8 cellular contexts compared by ENCODE assay signal in genomic region chr19:11195169-11195568, GRCh38. TPM values are rescaled to one million over a fixed set of nuclear protein-coding genes. Genes with fewer than 3 reads are reported as not detected.
DNase-seq lines count a peak whose midpoint lies in the region; ATAC-seq and TF ChIP-seq lines count a peak whose summit lies in the region.

No MANE protein-coding gene starts in this region.

- H3K9me3 ChIP-seq in BLaER1 treated with 17β-estradiol and CSF1 and Interleukin-3, amounts not matched to agents 10 nM and 100 nM (replicated peaks in 1 of 11) = peaks cover 0 to 8% (median 0%) of the 10 kb centered on the region in 11 experiments; a peak in 4 of 22 replicates
- no peaks in the 10 kb centered on the region for H3K9me3 ChIP-seq in fibroblast of lung (ENCODE audit: control insufficient read depth, insufficient read depth, low read depth, low read length)

- H3K27me3 Mint-ChIP-seq in WTC11 (ENCODE audit: low read depth) = no peaks in the 10 kb centered on the region

- POLR2A ChIA-PET in RWPE1 (lab: Yijun Ruan, JAX; ENCODE audit: low non-redundant PET) = no interaction called here
- POLR2A ChIA-PET in WTC11 (lab: Charles Lee) = no interaction called here

- peak overlapping the region; percentile 92 to 99 (median 96) for H3K4me2 ChIP-seq in BLaER1 treated with 17β-estradiol and CSF1 and Interleukin-3, amounts not matched to agents 10 nM and 100 nM
- H3K4me2 ChIP-seq in fibroblast of lung (ENCODE audit: extremely low read depth, insufficient read depth, low read length) = peak overlapping the region; percentile 96

- peaks cover 67 to 86% (median 80%) of the 10 kb centered on the region in 10 experiments for H3K4me1 ChIP-seq in BLaER1 treated with 17β-estradiol and CSF1 and Interleukin-3, amounts not matched to agents 10 nM and 100 nM
- H3K4me1 ChIP-seq in fibroblast of lung (ENCODE audit: control insufficient read depth, extremely low read depth, insufficient read depth, low read length) = peaks cover 24% of the 10 kb centered on the region
- H3K4me1 ChIP-seq in rectal smooth muscle tissue (ENCODE audit: control insufficient read depth, insufficient read depth, low read length) = peaks cover 35% of the 10 kb centered on the region

- no peaks in the 10 kb centered on the region for H3K27me3 ChIP-seq in BLaER1 treated with 17β-estradiol and CSF1 and Interleukin-3, amounts not matched to agents 10 nM and 100 nM
- H3K27me3 ChIP-seq in fibroblast of lung (ENCODE audit: control insufficient read depth, insufficient read depth, low read length) (no peaks in the 10 kb centered on the region), rectal smooth muscle tissue (ENCODE audit: control insufficient read depth, insufficient read depth, low read length) (no peaks in the 10 kb centered on the region)

- peaks cover 11 to 29% (median 19%) of the 10 kb centered on the region in 11 experiments; a peak in 21 of 22 replicates for H3K36me3 ChIP-seq in BLaER1 treated with 17β-estradiol and CSF1 and Interleukin-3, amounts not matched to agents 10 nM and 100 nM
- H3K36me3 ChIP-seq in fibroblast of lung (ENCODE audit: control insufficient read depth, insufficient read depth, low read length) (peaks cover 27% of the 10 kb centered on the region), rectal smooth muscle tissue (ENCODE audit: control insufficient read depth, insufficient read depth, low read length) (peaks cover 2% of the 10 kb centered on the region)

- H3K27ac Mint-ChIP-seq in WTC11 = no peak overlapping the region

- TF ChIP-seq CTCF in RWPE1 (conservative IDR thresholded peaks at IDR 0.05; ENCODE audit: low read depth) (no peak), fibroblast of lung (conservative IDR thresholded peaks at IDR 0.05 in 1 of 2, IDR thresholded peaks at IDR 0.05 in 1 of 2; ENCODE audit: low read depth in 1 of 2, low read length in 2 of 2) (no peak), WTC11 (IDR thresholded peaks at IDR 0.05) (no peak)

- H3K79me2 ChIP-seq in fibroblast of lung (ENCODE audit: control insufficient read depth, insufficient read depth, low read length) = peaks cover 62% of the 10 kb centered on the region

- H4K20me1 ChIP-seq in BLaER1 treated with 17β-estradiol and CSF1 and Interleukin-3, amounts not matched to agents 10 nM and 100 nM = no peaks in the 10 kb centered on the region; a peak in 1 of 22 replicates
- no peaks in the 10 kb centered on the region for H4K20me1 ChIP-seq in fibroblast of lung (ENCODE audit: control insufficient read depth, extremely low read depth, insufficient read depth, low read length)

- H3K27ac ChIP-seq in BLaER1 treated with 17β-estradiol and CSF1 and Interleukin-3, amounts not matched to agents 10 nM and 100 nM = peak overlapping the region; percentile 50 to 90 (median 86); a peak in 21 of 22 replicates
- H3K27ac ChIP-seq in RWPE1 (peak overlapping the region; percentile 84), fibroblast of lung (ENCODE audit: insufficient read depth, low read length) (peak overlapping the region; percentile 61), rectal smooth muscle tissue (ENCODE audit: low read depth, low read length) (peak overlapping the region; percentile 85)

- peak overlapping the region; percentile 73 to 85 (median 79) for H3K9ac ChIP-seq in BLaER1 treated with 17β-estradiol and CSF1 and Interleukin-3, amounts not matched to agents 10 nM and 100 nM
- H3K9ac ChIP-seq in fibroblast of lung (ENCODE audit: insufficient read depth, low read length) = peak overlapping the region; percentile 23
- H3K9ac ChIP-seq in rectal smooth muscle tissue (ENCODE audit: low read length) = peak overlapping the region; percentile 25

- H2AFZ ChIP-seq in fibroblast of lung (ENCODE audit: low read length) = no peak overlapping the region

- H3K4me3 ChIP-seq in BLaER1 treated with 17β-estradiol and CSF1 and Interleukin-3, amounts not matched to agents 10 nM and 100 nM = peak overlapping the region; percentile 40 to 78 (median 56); a peak in 19 of 20 replicates
- H3K4me3 ChIP-seq in fibroblast of lung (replicated peaks in 1 of 4; ENCODE audit: control extremely low read depth in 1 of 4, insufficient read depth in 1 of 4, low read depth in 3 of 4, low read length in 4 of 4) (peak overlapping the region; percentile 37 to 94 (median 74)), rectal smooth muscle tissue (ENCODE audit: low read length) (peak overlapping the region; percentile 71)

- CTCF ChIA-PET in RWPE1 (lab: Yijun Ruan, JAX) = interaction anchor here (0.8 kb wide), 1 partner anchor 31 kb away, joined by 3 read pairs; no protein-coding TSS in a partner anchor
- CTCF ChIA-PET in WTC11 (lab: Charles Lee) = no interaction called here

- H3K36me3 Mint-ChIP-seq in WTC11 = peaks cover 10% of the 10 kb centered on the region

- no peak for ATAC-seq in GM19463 (IDR thresholded peaks at IDR 0.05; ENCODE audit: unreplicated experiment)
- no peak for ATAC-seq in WTC11

- no peak overlapping the region for H3K4me3 Mint-ChIP-seq in WTC11

- peaks cover 10% of the 10 kb centered on the region for H3K4me1 Mint-ChIP-seq in WTC11

- H3K9me3 Mint-ChIP-seq in WTC11 = no peaks in the 10 kb centered on the region

- DNase-seq in RWPE1 (ENCODE audit: low spot score) (no peak), fibroblast of lung (ENCODE audit: low read depth in 2 of 2) (peak in 1 of 2 donors; percentile 39), WTC11 (ENCODE audit: low spot score) (no peak)
- no peak for DNase-seq in NK-92 treated with Interleukin-12 subunit alpha and Interleukin-12 subunit beta, amount 100 ng/mL, for 24 hours (lab: John Stamatoyannopoulos, UW)
- no peak for DNase-seq in activated CD4-positive, alpha-beta T cell treated with anti-CD3 and anti-CD28 coated beads, Interleukin-2, amount 50 U/mL, for 1 hour

TF ChIP-seq in WTC11, 78 proteins besides CTCF, POLR2A, EP300 and RAD21 (continues in another document):
- no peak for TF ChIP-seq ZNF423 (CRISPR knock-in tag; IDR thresholded peaks at IDR 0.05)
- no peak for TF ChIP-seq ZNF396 (CRISPR knock-in tag; IDR thresholded peaks at IDR 0.05; ENCODE audit: borderline replicate concordance)
- TF ChIP-seq MYBL2 (CRISPR knock-in tag; IDR thresholded peaks at IDR 0.05) = no peak
- no peak for TF ChIP-seq ZNF138 (CRISPR knock-in tag; conservative IDR thresholded peaks at IDR 0.05)
- TF ChIP-seq STAT6 (CRISPR knock-in tag; conservative IDR thresholded peaks at IDR 0.05; ENCODE audit: low read depth) = no peak
- no peak for TF ChIP-seq ZNF263 (CRISPR knock-in tag; IDR thresholded peaks at IDR 0.05; ENCODE audit: low read depth)
- TF ChIP-seq SOX15 (CRISPR knock-in tag; IDR thresholded peaks at IDR 0.05) = no peak
- TF ChIP-seq ZNF671 (CRISPR knock-in tag; IDR thresholded peaks at IDR 0.05) = no peak
- no peak for TF ChIP-seq AR (CRISPR knock-in tag; IDR thresholded peaks at IDR 0.05)
- TF ChIP-seq ZNF232 (CRISPR knock-in tag; IDR thresholded peaks at IDR 0.05) = no peak

RNA-seq across cellular contexts. Expression of gene KANK2, which starts 2.2 kb away (rescaled TPM):
- total RNA-seq in fibroblast of lung (435 and 511 TPM in 2 replicates), WTC11 (2021) (31.8 to 35.1 TPM (median 33.2 TPM) in 3 replicates)
- polyA plus RNA-seq in fibroblast of lung = 192 and 197 TPM in 2 replicates
- polyA plus RNA-seq in fibroblast of lung (2012) = 343 and 345 TPM in 2 replicates
- polyA minus RNA-seq in fibroblast of lung (ENCODE audit: low replicate concordance) = 1,080 and 1,176 TPM in 2 replicates

RNA-seq across cellular contexts. Expression of gene SPC24, which starts 39.6 kb away (rescaled TPM):
- 3.9 and 32.0 TPM in 2 replicates for total RNA-seq in fibroblast of lung
- 8.1 and 32.0 TPM in 2 replicates for polyA plus RNA-seq in fibroblast of lung
- polyA plus RNA-seq in fibroblast of lung (2012) = 9.4 and 37.2 TPM in 2 replicates
- 11.4 and 64.9 TPM in 2 replicates for polyA minus RNA-seq in fibroblast of lung (ENCODE audit: low replicate concordance)
- 52.0 to 62.2 TPM (median 58.3 TPM) in 3 replicates for total RNA-seq in WTC11 (2021)

RNA-seq across cellular contexts. Expression of gene ANGPTL8, which starts 44.2 kb away (rescaled TPM):
- total RNA-seq in fibroblast of lung (not detected in 2 replicates), WTC11 (2021) (0.30 TPM in 1 of 3 replicates, not detected in the others)
- not detected in 2 replicates for polyA plus RNA-seq in fibroblast of lung
- not detected in 2 replicates for polyA plus RNA-seq in fibroblast of lung (2012)
- polyA minus RNA-seq in fibroblast of lung (ENCODE audit: low replicate concordance) = not detected in 2 replicates

Comparison
In these comparisons a context has a peak if more than half of its experiments do, and no peak if none do; other contexts are left out.
1. H3K9ac ChIP-seq: peak in every context shown above with its lines; median percentile 79 in BLaER1 treated with 17β-estradiol and CSF1 and Interleukin-3, amounts not matched to agents 10 nM and 100 nM; 25 in rectal smooth muscle tissue; 23 in fibroblast of lung.
2. RNA of gene KANK2, which starts 2.2 kb away (total RNA-seq): 435 to 511 TPM in fibroblast of lung; 31.8 to 35.1 TPM in WTC11; every median in the first group is over 10 times any median in the second.
3. Peak in every context shown above with its lines, with median percentiles within 50 percentile points of each other: H3K27ac ChIP-seq and H3K4me3 ChIP-seq.